In the genomic region with DNA sequence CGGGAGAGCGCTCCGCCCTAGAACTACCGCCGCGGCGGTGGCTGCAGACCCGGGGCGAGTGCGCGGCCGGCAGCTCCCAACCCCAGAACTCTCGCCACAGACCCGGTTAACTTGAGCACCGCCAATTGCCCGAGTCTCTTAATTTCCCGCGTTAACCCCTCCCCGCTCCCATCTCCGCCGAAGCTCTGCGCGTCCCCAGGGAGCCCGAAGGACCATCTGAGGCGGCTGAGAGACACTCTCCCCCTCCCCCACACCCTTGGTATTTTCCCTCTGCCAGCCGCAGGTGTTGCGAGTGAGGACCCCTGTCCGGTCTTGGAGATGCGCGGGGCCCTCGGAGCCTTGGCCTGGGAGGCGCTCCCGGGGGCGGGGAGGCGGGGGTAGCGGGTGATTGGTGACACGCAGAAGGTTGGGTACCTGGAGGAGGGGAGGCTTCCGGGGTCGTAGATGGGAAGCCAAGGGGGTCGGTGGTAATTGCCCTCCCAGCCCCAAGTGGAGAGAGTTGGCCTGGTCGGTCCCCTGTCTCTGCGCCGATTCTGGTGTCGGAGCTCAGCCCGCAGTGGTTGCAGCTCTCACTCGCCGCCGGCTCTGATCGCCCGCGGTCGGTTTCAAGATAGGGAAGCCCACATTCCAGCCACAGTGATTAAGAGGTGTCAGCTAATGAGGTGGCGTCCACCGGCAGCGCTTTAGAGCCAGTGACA, we compare ENCODE assay signal across 1 cellular context.
TF ChIP-seq lines count a peak whose summit lies in the region.

No MANE protein-coding gene starts in this region.

TF ChIP-seq in IMR-90, 13 proteins besides CTCF, POLR2A, EP300 and RAD21 (continued from another document):
- TF ChIP-seq MXI1 (IDR thresholded peaks at IDR 0.05; ENCODE audit: borderline replicate concordance, low read depth, low read length) (no peak), MAZ (IDR thresholded peaks at IDR 0.05; ENCODE audit: borderline replicate concordance, low read depth, low read length) (no peak), NFE2L2 (IDR thresholded peaks at IDR 0.05; ENCODE audit: low read depth, low read length) (no peak), ELK1 (IDR thresholded peaks at IDR 0.05; ENCODE audit: borderline replicate concordance, low read depth, low read length) (no peak)
TF ChIP-seq in IMR-90: peak in this region for 0.
